In genomic region chr2:113823729-113824595, GRCh38 we compare ENCODE assay signal across 29 cellular contexts.
"Had no signal": no experiment of that assay in that cellular context is flagged by ENCODE, and none has a peak within 500 bp of the region (broad histone marks: within the 10 kb centered on the region; RNA-seq: fewer than 3 reads in every experiment).

No MANE protein-coding gene starts in this region.

- H3K27ac Mint-ChIP-seq: dendritic cell treated with granulocyte-macrophage colony-stimulating factor and Interleukin-4, amounts not matched to agents 40 ng/mL and 50 ng/mL, for 4 days; endodermal cell; immature natural killer cell; mesothelial cell of epicardium; natural killer cell treated with Interleukin-12 subunit alpha and Interleukin-12 subunit beta and Interleukin-15 and Interleukin-18, amount 100 ng/mL, for 72 hours; stimulated activated effector memory CD8-positive, alpha-beta T cell treated with anti-CD3 and anti-CD28 coated beads, Interleukin-12 subunit alpha, Interleukin-12 subunit beta, amount 100 ng/mL, for 72 hours; type B pancreatic cell had no signal

- H3K27me3 Mint-ChIP-seq: dendritic cell treated with granulocyte-macrophage colony-stimulating factor and Interleukin-4, amounts not matched to agents 40 ng/mL and 50 ng/mL, for 4 days; naive B cell; type B pancreatic cell had no signal

- H3K9me3 Mint-ChIP-seq: dendritic cell treated with granulocyte-macrophage colony-stimulating factor and Interleukin-4, amounts not matched to agents 40 ng/mL and 50 ng/mL, for 4 days; endodermal cell; immature natural killer cell; natural killer cell treated with Interleukin-12 subunit alpha and Interleukin-12 subunit beta and Interleukin-15 and Interleukin-18, amount 100 ng/mL, for 72 hours; neural crest cell had no signal

- H3K36me3 Mint-ChIP-seq: mesothelial cell of epicardium; natural killer cell treated with Interleukin-12 subunit alpha and Interleukin-12 subunit beta and Interleukin-15 and Interleukin-18, amount 100 ng/mL, for 72 hours; stimulated activated effector memory CD8-positive, alpha-beta T cell treated with anti-CD3 and anti-CD28 coated beads, Interleukin-12 subunit alpha, Interleukin-12 subunit beta, amount 100 ng/mL, for 72 hours; type B pancreatic cell had no signal

- H3K4me3 ChIP-seq: colonic mucosa, lower lobe of right lung, mucosa of descending colon, pancreas, right lobe of liver, stomach, testis, tibial artery had no signal

- ATAC-seq: esophagus mucosa; foreskin keratinocyte; left ventricle myocardium superior; lower lobe of right lung; mucosa of descending colon; natural killer cell treated with Interleukin-12 subunit alpha and Interleukin-12 subunit beta and Interleukin-15 and Interleukin-18, amount 100 ng/mL, for 72 hours; pancreas; right lobe of liver; stimulated activated effector memory CD8-positive, alpha-beta T cell treated with anti-CD3 and anti-CD28 coated beads, Interleukin-12 subunit alpha, Interleukin-12 subunit beta, amount 100 ng/mL, for 72 hours had no signal

- H3K36me3 ChIP-seq: colonic mucosa, lower lobe of right lung, neutrophil, pancreas, right lobe of liver, stomach, tibial artery had no signal

- FAIRE-seq: pancreas had no signal

- H3K27me3 ChIP-seq: colonic mucosa, foreskin keratinocyte, neutrophil, pancreas, right lobe of liver, stomach, testis, tibial artery had no signal

- DNase-seq: colonic mucosa; effector CD8-positive, alpha-beta T cell; endodermal cell; foreskin keratinocyte; hypothalamus; immature natural killer cell; islet precursor cell; kidney glomerular epithelial cell; left ventricle myocardium superior; lower lobe of right lung; mucosa of descending colon; naive B cell; pancreas; right lobe of liver; stimulated activated CD4-positive, alpha-beta T cell treated with anti-CD3 and anti-CD28 coated beads, Interleukin-2, amount 100 ng/mL, for 24 hours; stimulated activated CD4-positive, alpha-beta T cell treated with anti-CD3 and anti-CD28 coated beads, Interleukin-4, amount 100 ng/mL, for 24 hours; stimulated activated naive CD4-positive, alpha-beta T cell treated with Interleukin-2 at 50 U/mL for 16 hours; stomach; testis; tibial artery had no signal

- H3K4me3 Mint-ChIP-seq: dendritic cell treated with granulocyte-macrophage colony-stimulating factor and Interleukin-4, amounts not matched to agents 40 ng/mL and 50 ng/mL, for 4 days; endodermal cell; immature natural killer cell; mesothelial cell of epicardium; naive B cell; natural killer cell treated with Interleukin-12 subunit alpha and Interleukin-12 subunit beta and Interleukin-15 and Interleukin-18, amount 100 ng/mL, for 72 hours; neural crest cell; stimulated activated effector memory CD8-positive, alpha-beta T cell treated with anti-CD3 and anti-CD28 coated beads, Interleukin-12 subunit alpha, Interleukin-12 subunit beta, amount 100 ng/mL, for 72 hours; type B pancreatic cell had no signal

- H3K4me1 ChIP-seq: colonic mucosa, foreskin keratinocyte, right lobe of liver, tibial artery had no signal

- H3K27ac ChIP-seq: colonic mucosa, epithelial cell of prostate, foreskin keratinocyte, lower lobe of right lung, neutrophil, pancreas, right lobe of liver, stomach, testis, tibial artery had no signal

- H3K9me3 ChIP-seq: colonic mucosa, lower lobe of right lung, mucosa of descending colon, neutrophil, pancreas, right lobe of liver, stomach, testis, tibial artery had no signal

- H3K4me1 Mint-ChIP-seq: immature natural killer cell; stimulated activated effector memory CD8-positive, alpha-beta T cell treated with anti-CD3 and anti-CD28 coated beads, Interleukin-12 subunit alpha, Interleukin-12 subunit beta, amount 100 ng/mL, for 72 hours had no signal
